Comparison of ENCODE assay signal across 16 cellular contexts in the genomic region with DNA sequence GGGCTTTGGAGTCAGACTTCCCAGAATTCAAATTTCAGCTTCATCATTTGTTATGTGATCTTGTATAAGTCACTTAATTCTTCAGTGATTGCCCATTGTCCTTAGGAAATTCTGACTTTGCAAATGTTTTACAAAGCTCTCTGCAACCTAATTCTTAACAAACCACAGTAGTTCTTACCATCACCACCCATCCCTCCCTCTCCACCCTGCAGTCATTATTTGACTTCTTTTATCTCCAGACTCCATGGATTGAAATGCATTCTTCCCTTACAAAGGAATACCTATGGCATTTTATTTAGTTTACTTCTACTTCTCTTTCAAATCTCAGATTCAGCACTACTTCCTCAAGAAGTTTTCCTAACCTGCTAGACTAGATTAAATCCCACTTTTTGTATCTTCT.
"Had no signal": no experiment of that assay in that cellular context is flagged by ENCODE, and none has a peak within 500 bp of the region (broad histone marks: within the 10 kb centered on the region; RNA-seq: fewer than 3 reads in every experiment).

No MANE protein-coding gene starts in this region.

- H3K27ac ChIP-seq: pancreas, stomach, WERI-Rb-1 had no signal

- H3K9me3 ChIP-seq: pancreas, stomach had no signal

- DNase-seq: activated CD4-positive, alpha-beta T cell treated with anti-CD3 and anti-CD28 coated beads, Interleukin-2, amount 50 U/mL, for 4 hours; activated effector memory CD4-positive, alpha-beta T cell treated with anti-CD3 and anti-CD28 coated beads, Interleukin-2, amount 50 U/mL, for 16 hours; activated T-cell treated with anti-CD3 and anti-CD28 coated beads, Interleukin-2, amount 50 U/mL, for 72 hours; dermis blood vessel endothelial cell; effector memory CD4-positive, alpha-beta T cell; midbrain; pancreas; stimulated activated CD4-positive, alpha-beta T cell treated with anti-CD3 and anti-CD28 coated beads, Interleukin-4, amount 100 ng/mL, for 1 hour; stomach; SW 1271; trophoblast cell; WERI-Rb-1 had no signal

- ATAC-seq: activated naive CD4-positive, alpha-beta T cell treated with anti-CD3 and anti-CD28 coated beads, Interleukin-2, amount 50 U/mL, for 72 hours; activated T-cell treated with anti-CD3 and anti-CD28 coated beads, Interleukin-2, amount 50 U/mL, for 72 hours; pancreas; sciatic nerve had no signal

- H3K4me3 ChIP-seq: lung, pancreas, smooth muscle cell, stomach had no signal

- H3K36me3 ChIP-seq: pancreas, WERI-Rb-1 had no signal

- H3K4me2 ChIP-seq: smooth muscle cell had no signal

- H3K4me3 Mint-ChIP-seq: activated T-cell treated with anti-CD3 and anti-CD28 coated beads, Interleukin-2, amount 50 U/mL, for 72 hours had no signal

- H3K27me3 ChIP-seq: pancreas, stomach had no signal

- H3K4me1 ChIP-seq: pancreas, stomach had no signal

- H3K27ac Mint-ChIP-seq: activated naive CD4-positive, alpha-beta T cell treated with anti-CD3 and anti-CD28 coated beads, Interleukin-2, amount 50 U/mL, for 72 hours had no signal

- H3K9me3 Mint-ChIP-seq: activated naive CD4-positive, alpha-beta T cell treated with anti-CD3 and anti-CD28 coated beads, Interleukin-2, amount 50 U/mL, for 72 hours; activated T-cell treated with anti-CD3 and anti-CD28 coated beads, Interleukin-2, amount 50 U/mL, for 72 hours had no signal
